ENCODE assay signal across 26 cellular contexts in the genomic region with DNA sequence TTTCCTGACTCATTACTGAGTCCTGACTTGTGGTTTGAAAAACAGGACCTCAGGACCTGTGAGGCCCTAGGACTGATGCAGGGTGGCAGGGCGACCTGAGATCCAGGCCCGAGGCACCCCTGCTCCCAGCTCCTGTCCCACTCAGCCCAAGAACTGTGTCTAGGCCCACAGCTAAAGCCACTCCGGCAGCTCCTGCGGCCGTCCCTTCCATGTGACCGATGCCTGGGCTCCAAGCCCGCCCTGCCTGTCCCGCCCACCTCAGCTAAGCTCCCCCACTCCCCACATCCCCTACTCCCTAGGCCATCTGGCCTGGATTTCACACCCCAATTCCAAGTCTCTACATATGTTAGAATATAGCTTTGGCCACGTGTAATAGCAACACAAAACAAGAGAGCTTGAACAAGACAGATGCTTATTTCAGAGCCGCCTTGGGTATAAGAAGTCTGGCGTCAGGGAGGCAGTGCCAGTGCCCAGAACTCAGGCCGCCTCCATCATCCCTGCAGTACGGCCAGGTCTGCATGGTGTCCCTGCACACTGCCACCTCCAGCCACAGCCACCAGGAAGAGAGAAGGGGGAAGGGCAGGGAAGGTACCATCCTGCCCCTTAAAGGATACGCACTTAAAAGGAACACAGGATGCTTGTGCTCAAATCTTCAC. TPM values are rescaled to one million over a fixed set of nuclear protein-coding genes. Genes with fewer than 3 reads are reported as not detected.
DNase-seq lines count a peak whose midpoint lies in the region; ATAC-seq and TF ChIP-seq lines count a peak whose summit lies in the region.
"Had no signal": no experiment of that assay in that cellular context is flagged by ENCODE, and none has a peak within 500 bp of the region (broad histone marks: within the 10 kb centered on the region; RNA-seq: fewer than 3 reads in every experiment).

No MANE protein-coding gene starts in this region.

- H3K27ac Mint-ChIP-seq in mesothelial cell of epicardium: no peak overlapping the region
- no peak overlapping the region for H3K27ac Mint-ChIP-seq in activated CD8-positive, alpha-beta memory T cell treated with anti-CD3 and anti-CD28 coated beads, Interleukin-2, amount 10 ng/mL, durations not matched to agents 7 days and 5 days
- no peak overlapping the region for H3K27ac Mint-ChIP-seq in T-helper 2 cell treated with Interferon-gamma antibody and Interleukin-4, amounts not matched to agents 5 μg/mL and 100 μg/mL, for 36 hours
- H3K27ac Mint-ChIP-seq: activated B cell treated with CpG ODN at 0.5 μM for 24 hours; activated naive CD8-positive, alpha-beta T cell; activated T-helper 2 cell treated with anti-CD3 and anti-CD28 coated beads, Interferon-gamma antibody, Interleukin-2, Interleukin-4, amounts not matched to agents 10 μg/mL and 5 μg/mL and 100 μg/mL, durations not matched to agents 14 hours and 24 hours and 36 hours; stimulated activated naive B cell treated with anti-CD40 and anti-IgM and Interleukin-4, amounts not matched to agents 10 μg/mL and 1 μg/mL and 100 μg/mL, for 72 hours had no signal

- no peak for ATAC-seq in activated CD8-positive, alpha-beta memory T cell treated with anti-CD3 and anti-CD28 coated beads, Interleukin-2, amount 10 ng/mL, durations not matched to agents 7 days and 5 days
- ATAC-seq in GM21786 (IDR thresholded peaks at IDR 0.05; ENCODE audit: unreplicated experiment): no peak
- ATAC-seq: left ventricle myocardium superior; Panc1; right lobe of liver; stimulated activated naive B cell treated with anti-CD40 and anti-IgM and Interleukin-4, amounts not matched to agents 10 μg/mL and 1 μg/mL and 100 μg/mL, for 72 hours had no signal

- TF ChIP-seq CTCF in mesothelial cell of epicardium (IDR thresholded peaks at IDR 0.05; ENCODE audit: unreplicated experiment): no peak

- H3K4me3 Mint-ChIP-seq in mesothelial cell of epicardium: no peak overlapping the region
- H3K4me3 Mint-ChIP-seq in activated CD8-positive, alpha-beta memory T cell treated with anti-CD3 and anti-CD28 coated beads, Interleukin-2, amount 10 ng/mL, durations not matched to agents 7 days and 5 days: no peak overlapping the region
- H3K4me3 Mint-ChIP-seq in T-helper 2 cell treated with Interferon-gamma antibody and Interleukin-4, amounts not matched to agents 5 μg/mL and 100 μg/mL, for 36 hours: no peak overlapping the region
- H3K4me3 Mint-ChIP-seq: activated B cell treated with CpG ODN at 0.5 μM for 24 hours; activated naive CD8-positive, alpha-beta T cell; nephron; stimulated activated naive B cell treated with anti-CD40 and anti-IgM and Interleukin-4, amounts not matched to agents 10 μg/mL and 1 μg/mL and 100 μg/mL, for 72 hours had no signal

- peaks cover 3% of the 10 kb centered on the region for H3K27me3 Mint-ChIP-seq in mesothelial cell of epicardium (ENCODE audit: low read depth)
- peaks cover 12% of the 10 kb centered on the region for H3K27me3 Mint-ChIP-seq in activated CD8-positive, alpha-beta memory T cell treated with anti-CD3 and anti-CD28 coated beads, Interleukin-2, amount 10 ng/mL, durations not matched to agents 7 days and 5 days
- H3K27me3 Mint-ChIP-seq in T-helper 2 cell treated with Interferon-gamma antibody and Interleukin-4, amounts not matched to agents 5 μg/mL and 100 μg/mL, for 36 hours (ENCODE audit: low read depth): peaks cover 2% of the 10 kb centered on the region
- H3K27me3 Mint-ChIP-seq: activated naive CD8-positive, alpha-beta T cell had no signal

- H3K9me3 Mint-ChIP-seq in mesothelial cell of epicardium: peaks cover 4% of the 10 kb centered on the region
- no peaks in the 10 kb centered on the region for H3K9me3 Mint-ChIP-seq in activated CD8-positive, alpha-beta memory T cell treated with anti-CD3 and anti-CD28 coated beads, Interleukin-2, amount 10 ng/mL, durations not matched to agents 7 days and 5 days (ENCODE audit: low read depth)
- no peaks in the 10 kb centered on the region for H3K9me3 Mint-ChIP-seq in T-helper 2 cell treated with Interferon-gamma antibody and Interleukin-4, amounts not matched to agents 5 μg/mL and 100 μg/mL, for 36 hours
- H3K9me3 Mint-ChIP-seq: activated B cell treated with CpG ODN at 0.5 μM for 24 hours; activated T-helper 2 cell treated with anti-CD3 and anti-CD28 coated beads, Interferon-gamma antibody, Interleukin-2, Interleukin-4, amounts not matched to agents 10 μg/mL and 5 μg/mL and 100 μg/mL, durations not matched to agents 14 hours and 24 hours and 36 hours; stimulated activated naive B cell treated with anti-CD40 and anti-IgM and Interleukin-4, amounts not matched to agents 10 μg/mL and 1 μg/mL and 100 μg/mL, for 72 hours had no signal

- H3K36me3 Mint-ChIP-seq in mesothelial cell of epicardium: no peaks in the 10 kb centered on the region
- no peaks in the 10 kb centered on the region for H3K36me3 Mint-ChIP-seq in activated CD8-positive, alpha-beta memory T cell treated with anti-CD3 and anti-CD28 coated beads, Interleukin-2, amount 10 ng/mL, durations not matched to agents 7 days and 5 days
- no peaks in the 10 kb centered on the region for H3K36me3 Mint-ChIP-seq in T-helper 2 cell treated with Interferon-gamma antibody and Interleukin-4, amounts not matched to agents 5 μg/mL and 100 μg/mL, for 36 hours (ENCODE audit: low read depth)
- H3K36me3 Mint-ChIP-seq: activated naive CD8-positive, alpha-beta T cell had no signal

- H3K4me1 Mint-ChIP-seq in mesothelial cell of epicardium: peaks cover 5% of the 10 kb centered on the region
- H3K4me1 Mint-ChIP-seq in activated CD8-positive, alpha-beta memory T cell treated with anti-CD3 and anti-CD28 coated beads, Interleukin-2, amount 10 ng/mL, durations not matched to agents 7 days and 5 days: no peaks in the 10 kb centered on the region
- peaks cover 2% of the 10 kb centered on the region for H3K4me1 Mint-ChIP-seq in T-helper 2 cell treated with Interferon-gamma antibody and Interleukin-4, amounts not matched to agents 5 μg/mL and 100 μg/mL, for 36 hours (ENCODE audit: low read depth)
- H3K4me1 Mint-ChIP-seq: activated B cell treated with CpG ODN at 0.5 μM for 24 hours; stimulated activated naive B cell treated with anti-CD40 and anti-IgM and Interleukin-4, amounts not matched to agents 10 μg/mL and 1 μg/mL and 100 μg/mL, for 72 hours had no signal

- DNase-seq in NCI-H446 (lab: John Stamatoyannopoulos, UW) (peak; percentile 2 to 64), cerebellar cortex (ENCODE audit: low spot score) (peak; percentile 81), medulla oblongata (ENCODE audit: extremely low spot score) (peak; percentile 59), mesothelial cell of epicardium (ENCODE audit: low spot score in 2 of 2, unreplicated experiment in 2 of 2) (no peak)
- DNase-seq in activated CD8-positive, alpha-beta memory T cell treated with anti-CD3 and anti-CD28 coated beads, Interleukin-2, amount 10 ng/mL, durations not matched to agents 7 days and 5 days: no peak
- DNase-seq in T-helper 2 cell treated with Interferon-gamma antibody and Interleukin-4, amounts not matched to agents 5 μg/mL and 100 μg/mL, for 36 hours (ENCODE audit: low spot score): no peak
- DNase-seq: activated B cell treated with CpG ODN at 0.5 μM for 24 hours; activated CD4-positive, alpha-beta T cell treated with anti-CD3 and anti-CD28 coated beads, Interleukin-2, amount 50 U/mL, for 48 hours; activated CD8-positive, alpha-beta memory T cell treated with anti-CD3 and anti-CD28 coated beads, Interleukin-2, amount 50 U/mL, for 48 hours; foreskin melanocyte; GM23248; left ventricle myocardium superior; NCI-H2029; NCI-H345; right lobe of liver; SHP77 treated with DMSO at 0.1 percent for 48 hours; stimulated activated CD4-positive, alpha-beta T cell treated with anti-CD3 and anti-CD28 coated beads, Interleukin-12 subunit alpha, Interleukin-12 subunit beta, amount 100 ng/mL, for 4 hours; stimulated activated CD4-positive, alpha-beta T cell treated with anti-CD3 and anti-CD28 coated beads, Interleukin-4, amount 100 ng/mL, for 24 hours; stimulated activated naive B cell treated with anti-CD40 and anti-IgM and Interleukin-4, amounts not matched to agents 10 μg/mL and 1 μg/mL and 100 μg/mL, for 72 hours; T1000; thyroid gland had no signal

- CTCF ChIA-PET in activated CD8-positive, alpha-beta memory T cell treated with anti-CD3 and anti-CD28 coated beads, Interleukin-2, amount 10 ng/mL, durations not matched to agents 7 days and 5 days (lab: Charles Lee): no interaction called here

RNA-seq across cellular contexts. Expression of gene USP22, which starts 29.9 kb away (rescaled TPM):
- total RNA-seq in mesothelial cell of epicardium: 333 to 348 TPM (median 347 TPM) in 3 replicates
- total RNA-seq in activated CD8-positive, alpha-beta memory T cell treated with anti-CD3 and anti-CD28 coated beads, Interleukin-2, amount 10 ng/mL, durations not matched to agents 7 days and 5 days: 100 to 1,000 TPM; 120 to 180 TPM

RNA-seq across cellular contexts. Expression of gene DHRS7B, which starts 54.0 kb away (rescaled TPM):
- total RNA-seq in mesothelial cell of epicardium: 18.9 to 22.4 TPM (median 19.8 TPM) in 3 replicates
- total RNA-seq in activated CD8-positive, alpha-beta memory T cell treated with anti-CD3 and anti-CD28 coated beads, Interleukin-2, amount 10 ng/mL, durations not matched to agents 7 days and 5 days: 10 to 100 TPM; 18.8 to 19.0 TPM

Comparison
In these comparisons a context has a peak if more than half of its experiments do, and no peak if none do; other contexts are left out.
1. DNase-seq: peak in NCI-H446 (2 of 2), cerebellar cortex (single experiment) and medulla oblongata (single experiment); none in mesothelial cell of epicardium (0 of 2), activated CD8-positive, alpha-beta memory T cell treated with anti-CD3 and anti-CD28 coated beads, Interleukin-2, amount 10 ng/mL, durations not matched to agents 7 days and 5 days (single experiment) and T-helper 2 cell treated with Interferon-gamma antibody and Interleukin-4, amounts not matched to agents 5 μg/mL and 100 μg/mL, for 36 hours (single experiment).